ENCODE assay signal across 1 cellular context in genomic region chr6:28811873-28812272, GRCh38.
TF ChIP-seq lines count a peak whose summit lies in the region.

No MANE protein-coding gene starts in this region.

TF ChIP-seq in K562, 482 proteins besides CTCF, POLR2A, EP300 and RAD21 (continued from another document and continues in another):
- no peak for TF ChIP-seq USF2 (CRISPR knock-in tag; IDR thresholded peaks at IDR 0.05)
- TF ChIP-seq WHSC1 (IDR thresholded peaks at IDR 0.05; ENCODE audit: low read length): no peak
- TF ChIP-seq PML (IDR thresholded peaks at IDR 0.05; ENCODE audit: low read length): no peak
- no peak for TF ChIP-seq ZBTB7A (IDR thresholded peaks at IDR 0.05; ENCODE audit: borderline replicate concordance, control insufficient read depth, low read depth, low read length)
- no peak for TF ChIP-seq TFE3 (CRISPR knock-in tag; IDR thresholded peaks at IDR 0.05)
- no peak for TF ChIP-seq ETV5 (CRISPR knock-in tag; IDR thresholded peaks at IDR 0.05; ENCODE audit: low read depth)
- no peak for TF ChIP-seq HSF4 (CRISPR knock-in tag; IDR thresholded peaks at IDR 0.05; ENCODE audit: borderline replicate concordance)
- no peak for TF ChIP-seq SMAD2 (IDR thresholded peaks at IDR 0.05; ENCODE audit: low read depth, low read length)
- TF ChIP-seq SMARCE1 (IDR thresholded peaks at IDR 0.05): no peak
- TF ChIP-seq SRF (CRISPR knock-in tag; IDR thresholded peaks at IDR 0.05): peak in 1 of 2 experiments; percentile 29; a peak in 1 of 4 replicates
- TF ChIP-seq EHMT2 (IDR thresholded peaks at IDR 0.05): no peak
- TF ChIP-seq MYC (IDR thresholded peaks at IDR 0.05; ENCODE audit: low read depth, low read length): peak; percentile 77
- TF ChIP-seq MYC (CRISPR knock-in tag; IDR thresholded peaks at IDR 0.05; ENCODE audit: borderline replicate concordance, low read depth): no peak
- TF ChIP-seq TEAD4 (IDR thresholded peaks at IDR 0.05; ENCODE audit: low read length): peak; percentile 79
- TF ChIP-seq TEAD4 (CRISPR knock-in tag; IDR thresholded peaks at IDR 0.05; ENCODE audit: borderline replicate concordance): no peak
- TF ChIP-seq ZNF239 (CRISPR knock-in tag; IDR thresholded peaks at IDR 0.05): no peak
- no peak for TF ChIP-seq NR4A1 (CRISPR knock-in tag; IDR thresholded peaks at IDR 0.05)
- no peak for TF ChIP-seq NR4A1 (tag; IDR thresholded peaks at IDR 0.05)
- TF ChIP-seq ZNF77 (CRISPR knock-in tag; IDR thresholded peaks at IDR 0.05): no peak
- TF ChIP-seq ATF1 (CRISPR knock-in tag; IDR thresholded peaks at IDR 0.05): no peak
- 0 out of 2 replicates have a peak, but pooled peaks have one; percentile 51 for TF ChIP-seq ATF1 (tag; IDR thresholded peaks at IDR 0.05)
- no peak for TF ChIP-seq ZNF224 (CRISPR knock-in tag; IDR thresholded peaks at IDR 0.05)
- TF ChIP-seq KAT7 (CRISPR knock-in tag; IDR thresholded peaks at IDR 0.05; ENCODE audit: borderline replicate concordance): no peak
- TF ChIP-seq ZBTB1 (CRISPR knock-in tag; IDR thresholded peaks at IDR 0.05; ENCODE audit: borderline replicate concordance, low read depth): no peak
- peak; percentile 35 for TF ChIP-seq CXXC5 (CRISPR knock-in tag; IDR thresholded peaks at IDR 0.05)
- TF ChIP-seq ELF1 (tag; IDR thresholded peaks at IDR 0.05): no peak
- no peak for TF ChIP-seq SMC3 (conservative IDR thresholded peaks at IDR 0.05; ENCODE audit: insufficient read depth, low read depth, low read length)
- TF ChIP-seq ADNP (tag; IDR thresholded peaks at IDR 0.05): peak; percentile 83; the same call in 1 of the 2 replicates
- TF ChIP-seq CHAMP1 (IDR thresholded peaks at IDR 0.05): 0 out of 2 replicates have a peak, but pooled peaks have one; percentile 34
- TF ChIP-seq GABPB1 (CRISPR knock-in tag; IDR thresholded peaks at IDR 0.05): no peak
- TF ChIP-seq GATAD2B (IDR thresholded peaks at IDR 0.05; ENCODE audit: borderline replicate concordance): no peak
- TF ChIP-seq KLF6 (CRISPR knock-in tag; IDR thresholded peaks at IDR 0.05; ENCODE audit: borderline replicate concordance): no peak
- TF ChIP-seq TOE1 (IDR thresholded peaks at IDR 0.05; ENCODE audit: borderline replicate concordance): peak; percentile 37; the same call in 1 of the 2 replicates
- TF ChIP-seq TOE1 (CRISPR knock-in tag; IDR thresholded peaks at IDR 0.05; ENCODE audit: borderline replicate concordance, low read depth): no peak
- TF ChIP-seq CREM (IDR thresholded peaks at IDR 0.05; ENCODE audit: low read depth): peak; percentile 34; the same call in 1 of the 2 replicates
- TF ChIP-seq DPF2 (IDR thresholded peaks at IDR 0.05): no peak
- no peak for TF ChIP-seq ZNF79 (CRISPR knock-in tag; IDR thresholded peaks at IDR 0.05; ENCODE audit: low read depth)
- 0 out of 4 replicates have a peak, but pooled peaks of 1 of the 2 experiments have one; percentile 39 for TF ChIP-seq FOXK2 (conservative IDR thresholded peaks at IDR 0.05 in 1 of 2, IDR thresholded peaks at IDR 0.05 in 1 of 2; ENCODE audit: low read depth in 2 of 2)
- TF ChIP-seq ZNF282 (CRISPR knock-in tag; IDR thresholded peaks at IDR 0.05): no peak
- TF ChIP-seq ZHX1 (conservative IDR thresholded peaks at IDR 0.05; ENCODE audit: low read length): peak; percentile 50; the same call in 1 of the 2 replicates
- TF ChIP-seq RBM22 (IDR thresholded peaks at IDR 0.05; ENCODE audit: low read depth, low read length, poor library complexity, severe bottlenecking): no peak
- TF ChIP-seq MGA (IDR thresholded peaks at IDR 0.05): peak; percentile 73
- TF ChIP-seq POLR2H (tag; IDR thresholded peaks at IDR 0.05; ENCODE audit: low read depth): peak; percentile 99
- no peak for TF ChIP-seq DMBX1 (CRISPR knock-in tag; IDR thresholded peaks at IDR 0.05; ENCODE audit: borderline replicate concordance)
- no peak for TF ChIP-seq FOXK1 (CRISPR knock-in tag; IDR thresholded peaks at IDR 0.05; ENCODE audit: borderline replicate concordance)
- no peak for TF ChIP-seq EZH2 (IDR thresholded peaks at IDR 0.05; ENCODE audit: borderline replicate concordance, low read depth, low read length)
- TF ChIP-seq PHTF2 (CRISPR knock-in tag; IDR thresholded peaks at IDR 0.05): no peak
- no peak for TF ChIP-seq SREBF2 (CRISPR knock-in tag; IDR thresholded peaks at IDR 0.05)
- TF ChIP-seq E2F6 (IDR thresholded peaks at IDR 0.05; ENCODE audit: borderline replicate concordance in 1 of 2, extremely low read depth in 1 of 2, insufficient read depth in 1 of 2, insufficient read length in 1 of 2, low read depth in 1 of 2, low read length in 1 of 2, poor library complexity in 1 of 2, severe bottlenecking in 1 of 2): peak; percentile 38 to 75
